In genomic region chr2:27860111-27860510, GRCh38 we compare ENCODE assay signal across 15 cellular contexts. TPM values are rescaled to one million over a fixed set of nuclear protein-coding genes. Genes with fewer than 3 reads are reported as not detected.
DNase-seq lines count a peak whose midpoint lies in the region; ATAC-seq and TF ChIP-seq lines count a peak whose summit lies in the region.
"Had no signal": no experiment of that assay in that cellular context is flagged by ENCODE, and none has a peak within 500 bp of the region (broad histone marks: within the 10 kb centered on the region; RNA-seq: fewer than 3 reads in every experiment).

No MANE protein-coding gene starts in this region.

- H3K4me3 Mint-ChIP-seq in activated T-helper 17 cell treated with anti-CD3 and anti-CD28 coated beads, Interleukin-2, amount 50 U/mL, for 72 hours, result peak overlapping the region; percentile 14

- no peaks in the 10 kb centered on the region for H3K79me1 ChIP-seq in neuronal stem cell (ENCODE audit: low read depth, low read length)

- no peak overlapping the region for H2BK12ac ChIP-seq in neuronal stem cell (ENCODE audit: low read length)

- no peak overlapping the region for H4K8ac ChIP-seq in neuronal stem cell (ENCODE audit: low read depth, low read length)

- H3K4me1 ChIP-seq in GM23248 (ENCODE audit: insufficient read depth) (peaks cover 37% of the 10 kb centered on the region), foreskin keratinocyte (peaks cover 23% of the 10 kb centered on the region), neuronal stem cell (ENCODE audit: control insufficient read depth in 2 of 2, insufficient read depth in 1 of 2, low read depth in 1 of 2, low read length in 2 of 2) (no peaks in the 10 kb centered on the region)
- H3K4me1 ChIP-seq: lower lobe of right lung had no signal

- no peak overlapping the region for H2BK15ac ChIP-seq in neuronal stem cell (ENCODE audit: low read length)

- in situ Hi-C loops in GM23248 (cut with MboI), result no loop called here

- peak; percentile 82 for ATAC-seq in activated T-helper 17 cell treated with anti-CD3 and anti-CD28 coated beads, Interleukin-2, amount 50 U/mL, for 72 hours (replicated peaks)
- ATAC-seq in foreskin keratinocyte, result peak; percentile 68
- ATAC-seq: lower lobe of right lung had no signal

- H3K27me3 ChIP-seq in GM23248 (replicated peaks; ENCODE audit: insufficient read depth), result no peaks in the 10 kb centered on the region
- no peaks in the 10 kb centered on the region for H3K27me3 ChIP-seq in foreskin keratinocyte
- H3K27me3 ChIP-seq in neuronal stem cell (ENCODE audit: control insufficient read depth in 3 of 3, insufficient read depth in 3 of 3, low read depth in 1 of 3, low read length in 3 of 3), result no peaks in the 10 kb centered on the region
- H3K27me3 ChIP-seq: stomach had no signal

- H2BK120ac ChIP-seq in neuronal stem cell (ENCODE audit: low read depth, low read length), result no peak overlapping the region

- H3K4me1 Mint-ChIP-seq in activated T-helper 17 cell treated with anti-CD3 and anti-CD28 coated beads, Interleukin-2, amount 50 U/mL, for 72 hours, result peaks cover 19% of the 10 kb centered on the region

- no peaks in the 10 kb centered on the region for H4K20me1 ChIP-seq in GM23248 (ENCODE audit: insufficient read depth)

- DNase-seq in AG09309 (ENCODE audit: low read depth) (peak; percentile 59), GM23248 (peak; percentile 87), foreskin keratinocyte (peak; percentile 59 to 80), SKM-1 treated with dmso at 0.1 percent for 144 hours (lab: John Stamatoyannopoulos, UW; ENCODE audit: unreplicated experiment) (no peak), NCI-H1105 (lab: John Stamatoyannopoulos, UW) (no peak), neuronal stem cell (ENCODE audit: low spot score) (no peak)
- DNase-seq in stimulated activated naive CD4-positive, alpha-beta T cell treated with Interleukin-2 at 50 U/mL for 16 hours (lab: John Stamatoyannopoulos, UW), result no peak
- DNase-seq: cerebellar nuclear complex, DMS153, Kasumi-1, lower lobe of right lung, stomach had no signal

- H3K23ac ChIP-seq in neuronal stem cell (ENCODE audit: low read depth, low read length, poor library complexity), result no peak overlapping the region

- H3K4me2 ChIP-seq in GM23248 (ENCODE audit: unreplicated experiment) (peak overlapping the region; percentile 41), neuronal stem cell (ENCODE audit: insufficient read depth, low read length, poor library complexity, severe bottlenecking) (no peak overlapping the region)

- H3K27ac Mint-ChIP-seq in activated T-helper 17 cell treated with anti-CD3 and anti-CD28 coated beads, Interleukin-2, amount 50 U/mL, for 72 hours, result peak overlapping the region; percentile 87
- H3K27ac Mint-ChIP-seq: activated T-helper 2 cell treated with anti-CD3 and anti-CD28 coated beads, Interferon-gamma antibody, Interleukin-2, Interleukin-4, amounts not matched to agents 10 μg/mL and 5 μg/mL and 100 μg/mL, durations not matched to agents 14 hours and 24 hours and 36 hours had no signal

- H3K36me3 ChIP-seq in GM23248 (ENCODE audit: low read depth) (no peaks in the 10 kb centered on the region), neuronal stem cell (replicated peaks in 1 of 2; ENCODE audit: control insufficient read depth in 2 of 2, insufficient read depth in 2 of 2, low read length in 2 of 2) (no peaks in the 10 kb centered on the region)
- H3K36me3 ChIP-seq: lower lobe of right lung, stomach had no signal

- no peak overlapping the region for H4K91ac ChIP-seq in neuronal stem cell (ENCODE audit: low read depth, low read length, poor library complexity)

- no peaks in the 10 kb centered on the region for H3K9me3 ChIP-seq in GM23248 (ENCODE audit: low read depth)
- peaks cover 2 to 10% of the 10 kb centered on the region in 2 donors for H3K9me3 ChIP-seq in neuronal stem cell (replicated peaks in 1 of 2; ENCODE audit: control insufficient read depth in 2 of 2, insufficient read depth in 1 of 2, low read depth in 1 of 2, low read length in 2 of 2)

- no peaks in the 10 kb centered on the region for H3K9me2 ChIP-seq in GM23248 (ENCODE audit: insufficient read depth)

- H3K4me3 ChIP-seq in AG09309 (ENCODE audit: control insufficient read depth, low read depth, low read length), result no peak overlapping the region
- H3K4me3 ChIP-seq in GM23248, result no peak overlapping the region
- H3K4me3 ChIP-seq in neuronal stem cell (ENCODE audit: low read length in 2 of 2), result no peak overlapping the region
- H3K4me3 ChIP-seq: lower lobe of right lung, stomach had no signal

- H3K27me3 Mint-ChIP-seq in activated T-helper 17 cell treated with anti-CD3 and anti-CD28 coated beads, Interleukin-2, amount 50 U/mL, for 72 hours, result no peaks in the 10 kb centered on the region

- H3K9ac ChIP-seq in GM23248 (no peak overlapping the region), neuronal stem cell (ENCODE audit: low read depth, low read length, poor library complexity) (no peak overlapping the region)
- H3K9ac ChIP-seq: parathyroid adenoma had no signal

- no peak overlapping the region for H2AFZ ChIP-seq in GM23248
- no peak overlapping the region for H2AFZ ChIP-seq in neuronal stem cell (ENCODE audit: low read length)
- H2AFZ ChIP-seq: parathyroid adenoma had no signal

- H3K27ac ChIP-seq in GM23248 (peak overlapping the region; percentile 49), foreskin keratinocyte (peak overlapping the region; percentile 4), neuronal stem cell (replicated peaks; ENCODE audit: low read length) (no peak overlapping the region)
- H3K27ac ChIP-seq: lower lobe of right lung, parathyroid adenoma, stomach had no signal

- no peak overlapping the region for H3K4ac ChIP-seq in neuronal stem cell (ENCODE audit: low read length)

- no peaks in the 10 kb centered on the region for H3K79me2 ChIP-seq in GM23248 (ENCODE audit: insufficient read depth)
- H3K79me2 ChIP-seq: parathyroid adenoma had no signal

- H3F3A ChIP-seq in GM23248 (ENCODE audit: insufficient read depth), result peaks cover 39% of the 10 kb centered on the region

- H3K18ac ChIP-seq in neuronal stem cell (ENCODE audit: low read length), result no peak overlapping the region

- no peak overlapping the region for H2AK5ac ChIP-seq in neuronal stem cell (ENCODE audit: low read depth, low read length)

- no peaks in the 10 kb centered on the region for H3K36me3 Mint-ChIP-seq in activated T-helper 17 cell treated with anti-CD3 and anti-CD28 coated beads, Interleukin-2, amount 50 U/mL, for 72 hours (ENCODE audit: low read depth)

- no peak overlapping the region for H2BK5ac ChIP-seq in neuronal stem cell (ENCODE audit: low read length)

- no peaks in the 10 kb centered on the region for H3K9me3 Mint-ChIP-seq in activated T-helper 17 cell treated with anti-CD3 and anti-CD28 coated beads, Interleukin-2, amount 50 U/mL, for 72 hours

- TF ChIP-seq CTCF in AG09309 (IDR thresholded peaks at IDR 0.05; ENCODE audit: control insufficient read depth, insufficient read depth, low read depth, low read length, missing control alignments) (no peak), foreskin keratinocyte (conservative IDR thresholded peaks at IDR 0.05) (no peak)

- no peak overlapping the region for H3K14ac ChIP-seq in neuronal stem cell (ENCODE audit: low read length)

RNA-seq across cellular contexts. Expression of gene RBKS, which starts 30.1 kb away (rescaled TPM):
- 2.8 and 3.0 TPM in 2 replicates for total RNA-seq in GM23248 (2014; rRNA removed; shearing (Covaris generic))
- polyA plus RNA-seq in GM23248 (2016; fragmentation: Nextera tagmentation; extraction: Ambion mirVana) (3.6 and 4.0 TPM in 2 replicates), foreskin keratinocyte (1.3 and 1.5 TPM in 2 replicates)
- 10 to 100 TPM in 1 of 2 donors, 1 to 10 TPM in 1; 7.7 to 10.0 TPM for total RNA-seq in activated T-helper 17 cell treated with anti-CD3 and anti-CD28 coated beads, Interleukin-2, amount 50 U/mL, for 72 hours
- 0.99 and 1.1 TPM in 2 replicates for total RNA-seq in foreskin keratinocyte
- 2.4 TPM for polyA plus RNA-seq in neuronal stem cell (2013, experiment 1 of 2)
- 2.5 TPM for polyA plus RNA-seq in neuronal stem cell (2013, experiment 2 of 2)

RNA-seq across cellular contexts. Expression of gene BABAM2, which starts 30.4 kb away (rescaled TPM):
- total RNA-seq in GM23248 (2014; rRNA removed; shearing (Covaris generic)), result 22.8 and 35.2 TPM in 2 replicates
- polyA plus RNA-seq in GM23248 (2016; fragmentation: Nextera tagmentation; extraction: Ambion mirVana) (45.6 and 46.1 TPM in 2 replicates), foreskin keratinocyte (22.6 and 26.9 TPM in 2 replicates)
- total RNA-seq in activated T-helper 17 cell treated with anti-CD3 and anti-CD28 coated beads, Interleukin-2, amount 50 U/mL, for 72 hours, result 10 to 100 TPM; 87.0 to 88.6 TPM
- 26.6 and 26.7 TPM in 2 replicates for total RNA-seq in foreskin keratinocyte
- 30.8 TPM for polyA plus RNA-seq in neuronal stem cell (2013, experiment 1 of 2)
- 29.5 TPM for polyA plus RNA-seq in neuronal stem cell (2013, experiment 2 of 2)

Comparison
In these comparisons a context has a peak if more than half of its experiments do, and no peak if none do; other contexts are left out.
1. DNase-seq: peak in AG09309 (single experiment), GM23248 (single experiment) and foreskin keratinocyte (2 of 2); none in SKM-1 treated with dmso at 0.1 percent for 144 hours (single experiment), NCI-H1105 (single experiment), stimulated activated naive CD4-positive, alpha-beta T cell treated with Interleukin-2 at 50 U/mL for 16 hours (single experiment) and neuronal stem cell (single experiment).